ENCODE assay signal across 16 cellular contexts in genomic region chr3:179541094-179541493, GRCh38. TPM values are rescaled to one million over a fixed set of nuclear protein-coding genes. Genes with fewer than 3 reads are reported as not detected.
DNase-seq lines count a peak whose midpoint lies in the region; ATAC-seq, FAIRE-seq and TF ChIP-seq lines count a peak whose summit lies in the region.
"Had no signal": no experiment of that assay in that cellular context is flagged by ENCODE, and none has a peak within 500 bp of the region (broad histone marks: within the 10 kb centered on the region; RNA-seq: fewer than 3 reads in every experiment).

No MANE protein-coding gene starts in this region.

- BruUV-seq in K562 (replicated peaks; lab: Mats Ljungman, UMichigan): no TSS peak

- TF ChIP-seq POLR2A in K562 (conservative IDR thresholded peaks at IDR 0.05): no peak

- no peak overlapping the region for H3K9ac ChIP-seq in K562 (ENCODE audit: insufficient read depth in 1 of 2, low read depth in 2 of 2, low read length in 2 of 2)
- H3K9ac ChIP-seq: BLaER1 treated with 17β-estradiol and CSF1 and Interleukin-3, amounts not matched to agents 10 nM and 100 nM had no signal

- FAIRE-seq in K562 (lab: Jason Lieb, UNC): no peak
- FAIRE-seq: GM12878 had no signal

- intact Hi-C loops in K562 (cut with micrococcal nuclease): no loop called here

- POLR2A ChIA-PET in K562 (lab: Yijun Ruan, JAX): interaction anchor here (0.6 to 1.3 kb wide), 4 partner anchors 12 to 1342 kb away, joined by 3 to 4 read pairs (median 4); partner anchors contain the start of gene ACTL6A
- POLR2A ChIA-PET in activated CD8-positive, alpha-beta T cell treated with anti-CD3 and anti-CD28 coated beads, Interleukin-2, amount 10 ng/mL, durations not matched to agents 7 days and 5 days (lab: Charles Lee): interaction anchor here (0.6 kb wide), 1 partner anchor 11 kb away, joined by 3 read pairs; no protein-coding TSS in a partner anchor

- 25% methylated on average over 2 of the region's 2 CpGs for WGBS in K562 (ENCODE audit: insufficient coverage, low coverage, missing lambda C conversion rate)

- peak; percentile 48; the same call in 2 of the 3 replicates for ATAC-seq in K562
- no peak for ATAC-seq in activated CD8-positive, alpha-beta T cell treated with anti-CD3 and anti-CD28 coated beads, Interleukin-2, amount 10 ng/mL, durations not matched to agents 7 days and 5 days
- ATAC-seq: GM12878 had no signal

- H3K4me3 ChIP-seq in K562 (no peak overlapping the region), fibroblast of pulmonary artery (replicated peaks; ENCODE audit: low read depth, low read length) (no peak overlapping the region)
- H3K4me3 ChIP-seq: BLaER1 treated with 17β-estradiol and CSF1 and Interleukin-3, amounts not matched to agents 10 nM and 100 nM; GM12878; HAP-1 had no signal

- no peak for TF ChIP-seq RAD21 in K562 (CRISPR knock-in tag; conservative IDR thresholded peaks at IDR 0.05 in 1 of 2, IDR thresholded peaks at IDR 0.05 in 1 of 2)

- in situ Hi-C loops in K562 (cut with MboI): no loop called here

- H3K27ac ChIP-seq in K562 (ENCODE audit: extremely low read depth, low read depth, low read length) (no peak overlapping the region), caudate nucleus (ENCODE audit: low read depth, low read length) (no peak overlapping the region)
- H3K27ac ChIP-seq: BLaER1 treated with 17β-estradiol and CSF1 and Interleukin-3, amounts not matched to agents 10 nM and 100 nM had no signal

- H3K36me3 Mint-ChIP-seq in nephron progenitor cell (ENCODE audit: low read depth): no peaks in the 10 kb centered on the region
- no peaks in the 10 kb centered on the region for H3K36me3 Mint-ChIP-seq in activated CD8-positive, alpha-beta T cell treated with anti-CD3 and anti-CD28 coated beads, Interleukin-2, amount 10 ng/mL, durations not matched to agents 7 days and 5 days (ENCODE audit: low read depth)

- H3K27me3 Mint-ChIP-seq in nephron progenitor cell (ENCODE audit: low read depth, poor library complexity): peaks cover 5% of the 10 kb centered on the region
- peaks cover 2% of the 10 kb centered on the region for H3K27me3 Mint-ChIP-seq in activated CD8-positive, alpha-beta T cell treated with anti-CD3 and anti-CD28 coated beads, Interleukin-2, amount 10 ng/mL, durations not matched to agents 7 days and 5 days (ENCODE audit: low read depth)

- H3K9me3 ChIP-seq in K562 (replicated peaks; ENCODE audit: control insufficient read depth, insufficient read depth, low read depth, low read length): no peaks in the 10 kb centered on the region
- H3K9me3 ChIP-seq: BLaER1 treated with 17β-estradiol and CSF1 and Interleukin-3, amounts not matched to agents 10 nM and 100 nM; HAP-1 had no signal

- no peaks in the 10 kb centered on the region for H3K9me1 ChIP-seq in K562 (ENCODE audit: control insufficient read depth, insufficient read depth, low read length)

- peaks cover 23% of the 10 kb centered on the region for H3K4me1 Mint-ChIP-seq in nephron progenitor cell
- H3K4me1 Mint-ChIP-seq in activated CD8-positive, alpha-beta T cell treated with anti-CD3 and anti-CD28 coated beads, Interleukin-2, amount 10 ng/mL, durations not matched to agents 7 days and 5 days (ENCODE audit: low read depth): no peaks in the 10 kb centered on the region
- H3K4me1 Mint-ChIP-seq: B cell; CD8-positive, alpha-beta memory T cell had no signal

- no peaks in the 10 kb centered on the region for H3K9me3 Mint-ChIP-seq in nephron progenitor cell
- no peaks in the 10 kb centered on the region for H3K9me3 Mint-ChIP-seq in activated CD8-positive, alpha-beta T cell treated with anti-CD3 and anti-CD28 coated beads, Interleukin-2, amount 10 ng/mL, durations not matched to agents 7 days and 5 days (ENCODE audit: insufficient read depth)
- H3K9me3 Mint-ChIP-seq: CD8-positive, alpha-beta memory T cell had no signal

- H3K4me2 ChIP-seq in K562 (ENCODE audit: insufficient read depth, low read length): no peak overlapping the region
- H3K4me2 ChIP-seq: BLaER1 treated with 17β-estradiol and CSF1 and Interleukin-3, amounts not matched to agents 10 nM and 100 nM had no signal

- no peak for TF ChIP-seq CTCF in K562 (IDR thresholded peaks at IDR 0.05 in 2 of 3, conservative IDR thresholded peaks at IDR 0.05 in 1 of 3; ENCODE audit: insufficient read depth in 2 of 3, low read depth in 1 of 3, low read length in 3 of 3)
- TF ChIP-seq CTCF in fibroblast of pulmonary artery (IDR thresholded peaks at IDR 0.05; ENCODE audit: low read length, missing control alignments): no peak
- no peak for TF ChIP-seq CTCF in nephron progenitor cell (IDR thresholded peaks at IDR 0.05)

- H3K36me3 ChIP-seq in K562 (ENCODE audit: control insufficient read depth, insufficient read depth, low read length): no peaks in the 10 kb centered on the region
- H3K36me3 ChIP-seq: BLaER1 treated with 17β-estradiol and CSF1 and Interleukin-3, amounts not matched to agents 10 nM and 100 nM; HAP-1 had no signal

- H2AFZ ChIP-seq in K562 (ENCODE audit: low read depth, low read length): no peak overlapping the region

- no peaks in the 10 kb centered on the region; a peak in 1 of 5 replicates for H3K4me1 ChIP-seq in K562 (replicated peaks in 1 of 2; ENCODE audit: control insufficient read depth in 2 of 2, insufficient read depth in 2 of 2, low read length in 2 of 2)

- no peak for TF ChIP-seq EP300 in K562 (IDR thresholded peaks at IDR 0.05; ENCODE audit: low read length)

- peaks cover 4 to 6% of the 10 kb centered on the region in 2 experiments; a peak in 3 of 5 replicates for H3K27me3 ChIP-seq in K562 (ENCODE audit: control insufficient read depth in 2 of 2, insufficient read depth in 2 of 2, low read length in 2 of 2)
- H3K27me3 ChIP-seq: BLaER1 treated with 17β-estradiol and CSF1 and Interleukin-3, amounts not matched to agents 10 nM and 100 nM had no signal

- DNase-seq in K562 (ENCODE audit: extremely low read depth in 1 of 4, low spot score in 3 of 4) (no peak), fibroblast of pulmonary artery (ENCODE audit: low read depth) (peak; percentile 10), nephron progenitor cell (no peak), caudate nucleus (lab: John Stamatoyannopoulos, UW) (no peak)
- no peak for DNase-seq in activated naive CD4-positive, alpha-beta T cell treated with anti-CD3 and anti-CD28 coated beads, Interleukin-2, amount 50 U/mL, for 16 hours
- DNase-seq in activated CD8-positive, alpha-beta T cell treated with anti-CD3 and anti-CD28 coated beads, Interleukin-2, amount 10 ng/mL, durations not matched to agents 7 days and 5 days: no peak
- DNase-seq: CD8-positive, alpha-beta memory T cell; COR-L47; DMS 273 treated with DMSO at 0.1 percent for 48 hours; DMS53; DND-41; EL had no signal

- no peaks in the 10 kb centered on the region for H4K20me1 ChIP-seq in K562 (replicated peaks; ENCODE audit: control insufficient read depth, insufficient read depth, low read length)
- H4K20me1 ChIP-seq: BLaER1 treated with 17β-estradiol and CSF1 and Interleukin-3, amounts not matched to agents 10 nM and 100 nM had no signal

- H3K4me3 Mint-ChIP-seq in nephron progenitor cell: no peak overlapping the region
- H3K4me3 Mint-ChIP-seq in activated CD8-positive, alpha-beta T cell treated with anti-CD3 and anti-CD28 coated beads, Interleukin-2, amount 10 ng/mL, durations not matched to agents 7 days and 5 days: no peak overlapping the region
- H3K4me3 Mint-ChIP-seq: B cell; CD8-positive, alpha-beta memory T cell had no signal

- peak overlapping the region; percentile 57 for H3K27ac Mint-ChIP-seq in nephron progenitor cell
- H3K27ac Mint-ChIP-seq in activated CD8-positive, alpha-beta T cell treated with anti-CD3 and anti-CD28 coated beads, Interleukin-2, amount 10 ng/mL, durations not matched to agents 7 days and 5 days: no peak overlapping the region
- H3K27ac Mint-ChIP-seq: B cell; CD8-positive, alpha-beta memory T cell had no signal

- CTCF ChIA-PET in K562 (lab: Yijun Ruan, JAX; ENCODE audit: low intra/inter-chr PET ratio): no interaction called here
- CTCF ChIA-PET in activated CD8-positive, alpha-beta T cell treated with anti-CD3 and anti-CD28 coated beads, Interleukin-2, amount 10 ng/mL, durations not matched to agents 7 days and 5 days (lab: Charles Lee): no interaction called here

- no peaks in the 10 kb centered on the region for H3K79me2 ChIP-seq in K562 (ENCODE audit: control insufficient read depth, insufficient read depth, low read length)

TF ChIP-seq in K562, 482 proteins besides CTCF, POLR2A, EP300 and RAD21:
- TF ChIP-seq MTA1 (IDR thresholded peaks at IDR 0.05; ENCODE audit: borderline replicate concordance): no peak
- TF ChIP-seq ZNF124 (CRISPR knock-in tag; IDR thresholded peaks at IDR 0.05): no peak
- no peak for TF ChIP-seq NR2F6 (CRISPR knock-in tag; IDR thresholded peaks at IDR 0.05)
- TF ChIP-seq MEIS2 (IDR thresholded peaks at IDR 0.05; ENCODE audit: partially characterized antibody): no peak
- no peak for TF ChIP-seq ATF7 (IDR thresholded peaks at IDR 0.05)

RNA-seq across cellular contexts. Expression of gene ACTL6A, which starts 21.6 kb away (rescaled TPM):
- 77.9 and 152 TPM in 2 replicates for total RNA-seq in K562 (2011; cell fraction: chromatin; rRNA removed; ENCODE audit: low replicate concordance)
- 41.5 and 48.8 TPM in 2 replicates for total RNA-seq in K562 (2011; cell fraction: nucleolus; rRNA removed)
- total RNA-seq in K562 (2011; cell fraction: nucleoplasm; rRNA removed): 114 and 127 TPM in 2 replicates
- total RNA-seq in K562 (2014; rRNA removed) (117 and 127 TPM in 2 replicates), K562 (2014; rRNA removed; fragmentation: Illumina TruSeq; extraction: Trizol) (157 and 180 TPM in 2 replicates), K562 (2015; rRNA removed; fragmentation: Illumina TruSeq; extraction: Trizol) (137 and 142 TPM in 2 replicates), K562 (2021) (107 TPM in 2 replicates)
- polyA plus RNA-seq in K562 (2011; rRNA removed) (159 and 225 TPM in 2 replicates), K562 (2014; fragmentation: Illumina TruSeq; extraction: Trizol) (178 and 186 TPM in 2 replicates), K562 (2014; fragmentation: Nextera tagmentation; extraction: Ambion mirVana) (100 to 1,000 TPM; 229 to 243 TPM), K562 (2014; rRNA removed) (151 and 155 TPM in 2 replicates)
- polyA plus RNA-seq in K562 (2011; cell fraction: cytosol; rRNA removed): 99.3 and 138 TPM in 2 replicates
- 139 and 160 TPM in 2 replicates for polyA plus RNA-seq in K562 (2011; cell fraction: nucleus; rRNA removed)
- polyA plus RNA-seq in K562 (2012): 89.8 and 151 TPM in 2 replicates
- polyA minus RNA-seq in K562 (2011; rRNA and poly(A)+ RNA removed): 140 and 142 TPM in 2 replicates
- 49.0 and 61.5 TPM in 2 replicates for polyA minus RNA-seq in K562 (2011; cell fraction: cytosol; rRNA and poly(A)+ RNA removed)
- polyA minus RNA-seq in K562 (2011; cell fraction: nucleus; rRNA and poly(A)+ RNA removed): 49.3 and 106 TPM in 2 replicates
- total RNA-seq in activated CD8-positive, alpha-beta T cell treated with anti-CD3 and anti-CD28 coated beads, Interleukin-2, amount 10 ng/mL, durations not matched to agents 7 days and 5 days: 10 to 100 TPM; 86.5 to 88.3 TPM
